ENCODE assay signal across 21 cellular contexts in the genomic region with DNA sequence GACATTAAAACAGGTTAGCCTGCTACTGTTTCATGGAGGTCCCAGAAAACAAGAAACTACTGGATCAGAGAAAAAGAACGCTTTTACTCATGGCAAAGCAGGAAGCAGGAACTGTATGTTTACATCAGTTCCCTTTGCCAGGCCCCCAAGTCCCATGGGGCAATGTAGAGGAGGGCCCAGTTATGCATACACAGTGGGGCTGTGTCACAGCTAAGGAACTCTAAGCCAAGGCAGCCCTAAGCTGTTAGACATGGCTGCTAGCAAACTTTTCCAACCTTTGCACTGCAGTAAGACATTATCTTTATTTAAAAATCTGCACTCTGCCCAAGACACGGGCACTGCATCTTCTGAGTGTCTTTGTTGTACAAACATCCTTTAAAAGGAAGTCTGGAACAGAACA.
A peak's percentile ranks its signal among the peaks of the same experiment; 100 is the strongest.
DNase-seq lines count a peak whose midpoint lies in the region; ATAC-seq and FAIRE-seq lines count a peak whose summit lies in the region.
"Had no signal": no experiment of that assay in that cellular context is flagged by ENCODE, and none has a peak within 500 bp of the region (broad histone marks: within the 10 kb centered on the region; RNA-seq: fewer than 3 reads in every experiment).

No MANE protein-coding gene starts in this region.

- no peak overlapping the region for H3K4me3 ChIP-seq in small intestine (ENCODE audit: low read depth in 1 of 2, low read length in 2 of 2)
- H3K4me3 ChIP-seq: MG63 had no signal

- H3K9me3 Mint-ChIP-seq in stimulated activated naive CD8-positive, alpha-beta T cell treated with anti-CD3 and anti-CD28 coated beads, Interleukin-15, amount 100 ng/mL, for 72 hours, result peaks cover 7 to 10% of the 10 kb centered on the region in 2 donors
- H3K9me3 Mint-ChIP-seq: IgD-negative memory B cell had no signal

- H3K27ac ChIP-seq in small intestine (ENCODE audit: low read depth in 1 of 2, low read length in 1 of 2), result peak overlapping the region in 1 of 2 donors; percentile 55
- H3K27ac ChIP-seq: 22Rv1 had no signal

- no peak overlapping the region for H3K4me3 Mint-ChIP-seq in stimulated activated naive CD8-positive, alpha-beta T cell treated with anti-CD3 and anti-CD28 coated beads, Interleukin-15, amount 100 ng/mL, for 72 hours
- H3K4me3 Mint-ChIP-seq: IgD-negative memory B cell had no signal

- H3K27me3 Mint-ChIP-seq in stimulated activated naive CD8-positive, alpha-beta T cell treated with anti-CD3 and anti-CD28 coated beads, Interleukin-15, amount 100 ng/mL, for 72 hours, result no peaks in the 10 kb centered on the region
- H3K27me3 Mint-ChIP-seq: IgD-negative memory B cell had no signal

- no peaks in the 10 kb centered on the region for H3K27me3 ChIP-seq in small intestine (ENCODE audit: control insufficient read depth in 2 of 2, insufficient read depth in 2 of 2, low read length in 2 of 2)
- H3K27me3 ChIP-seq: MG63 had no signal

- no peak for FAIRE-seq in small intestine (lab: Jason Lieb, UNC)
- FAIRE-seq: HTR-8/SVneo had no signal

- DNase-seq in DMS53 (lab: John Stamatoyannopoulos, UW) (peak; percentile 15), DMS53 treated with DMSO at 0.1 percent for 48 hours (lab: John Stamatoyannopoulos, UW; ENCODE audit: unreplicated experiment) (no peak), NCI-H69 (lab: John Stamatoyannopoulos, UW) (peak; percentile 7), left colon (no peak), small intestine (peak; percentile 71), activated gamma-delta T cell (lab: John Stamatoyannopoulos, UW) (no peak)
- no peak for DNase-seq in stimulated activated naive CD8-positive, alpha-beta T cell treated with anti-CD3 and anti-CD28 coated beads, Interleukin-15, amount 100 ng/mL, for 72 hours
- DNase-seq: Caco-2, GOT3, Kasumi-1, MG63, NCI-H1092, NCI-H2081, NCI-H510A, NCI-H774, SHP77 treated with DMSO at 0.1 percent for 48 hours had no signal

- H3K4me1 ChIP-seq in small intestine (ENCODE audit: control insufficient read depth in 2 of 2, insufficient read depth in 1 of 2, low read depth in 1 of 2, low read length in 1 of 2), result peaks cover 0 to 3% of the 10 kb centered on the region in 2 donors

- H3K4me1 Mint-ChIP-seq in stimulated activated naive CD8-positive, alpha-beta T cell treated with anti-CD3 and anti-CD28 coated beads, Interleukin-15, amount 100 ng/mL, for 72 hours, result no peaks in the 10 kb centered on the region
- H3K4me1 Mint-ChIP-seq: IgD-negative memory B cell had no signal

- H3K36me3 ChIP-seq in small intestine (ENCODE audit: control insufficient read depth in 2 of 2, insufficient read depth in 2 of 2, low read length in 2 of 2), result no peaks in the 10 kb centered on the region
- H3K36me3 ChIP-seq: MG63 had no signal

- intact Hi-C loops in left colon (cut with DNase I, micrococcal nuclease), result no loop called here

- ATAC-seq in left colon (peak; percentile 71), HG02885 (IDR thresholded peaks at IDR 0.05; ENCODE audit: poor library complexity, unreplicated experiment) (no peak)
- ATAC-seq in stimulated activated naive CD8-positive, alpha-beta T cell treated with anti-CD3 and anti-CD28 coated beads, Interleukin-15, amount 100 ng/mL, for 72 hours, result no peak
- ATAC-seq: SK-N-SH treated with all-trans-retinoic acid at 6 μM for 48 hours had no signal

- no peak overlapping the region for H3K27ac Mint-ChIP-seq in stimulated activated naive CD8-positive, alpha-beta T cell treated with anti-CD3 and anti-CD28 coated beads, Interleukin-15, amount 100 ng/mL, for 72 hours
- H3K27ac Mint-ChIP-seq: IgD-negative memory B cell had no signal

- 36 to 56% (median 50%) methylated on average over 2 of the region's 2 CpGs for WGBS in small intestine, 3 donors

- H3K9me3 ChIP-seq in small intestine (ENCODE audit: control insufficient read depth, low read depth), result no peaks in the 10 kb centered on the region
- H3K9me3 ChIP-seq: Caco-2, MG63 had no signal

Comparison
In these comparisons a context has a peak if more than half of its experiments do, and no peak if none do; other contexts are left out.
1. DNase-seq: peak in DMS53 (single experiment), NCI-H69 (single experiment) and small intestine (single experiment); none in DMS53 treated with DMSO at 0.1 percent for 48 hours (single experiment), left colon (0 of 2), stimulated activated naive CD8-positive, alpha-beta T cell treated with anti-CD3 and anti-CD28 coated beads, Interleukin-15, amount 100 ng/mL, for 72 hours (0 of 2) and activated gamma-delta T cell (single experiment).